Comparison of ENCODE assay signal across 8 cellular contexts in genomic region chr6:24909281-24910216, GRCh38. TPM values are rescaled to one million over a fixed set of nuclear protein-coding genes. Genes with fewer than 3 reads are reported as not detected.
DNase-seq lines count a peak whose midpoint lies in the region; ATAC-seq and TF ChIP-seq lines count a peak whose summit lies in the region.

No MANE protein-coding gene starts in this region.

- H3K4me1 ChIP-seq in Peyer's patch (peaks cover 0 to 30% (median 22%) of the 10 kb centered on the region in 4 donors), sigmoid colon (peaks cover 0 to 44% (median 23%) of the 10 kb centered on the region in 4 donors)

- H3K36me3 ChIP-seq in Peyer's patch (no peaks in the 10 kb centered on the region), sigmoid colon (no peaks in the 10 kb centered on the region)

- TF ChIP-seq CTCF in GM12864 (IDR thresholded peaks at IDR 0.05; ENCODE audit: low read depth, low read length, missing control alignments) (no peak), Peyer's patch (IDR thresholded peaks at IDR 0.05) (no peak), sigmoid colon (IDR thresholded peaks at IDR 0.05) (no peak)

- peak overlapping the region; percentile 55 for H3K4me3 ChIP-seq in GM12864 (ENCODE audit: low read depth, low read length)
- H3K4me3 ChIP-seq in Peyer's patch: peak overlapping the region; percentile 44 to 61 (median 56)
- H3K4me3 ChIP-seq in sigmoid colon: peak overlapping the region; percentile 41 to 73 (median 56)

- H3K27ac ChIP-seq in Peyer's patch: peak overlapping the region; percentile 29 to 76 (median 40)
- H3K27ac ChIP-seq in sigmoid colon: peak overlapping the region; percentile 59 to 76 (median 67)

- TF ChIP-seq POLR2A in Peyer's patch (IDR thresholded peaks at IDR 0.05) (no peak), sigmoid colon (IDR thresholded peaks at IDR 0.05) (no peak)

- no peak for DNase-seq in GM12864 (ENCODE audit: low read depth)
- no peak for DNase-seq in Peyer's patch
- peak; percentile 26 to 88 (median 64) for DNase-seq in head of caudate nucleus
- DNase-seq in sigmoid colon: no peak
- DNase-seq in occipital lobe (lab: John Stamatoyannopoulos, UW): no peak
- DNase-seq in glomerular visceral epithelial cell (ENCODE audit: extremely low spot score): no peak
- DNase-seq in NCI-H2196 (lab: John Stamatoyannopoulos, UW; ENCODE audit: unreplicated experiment): no peak

- TF ChIP-seq EP300 in sigmoid colon (IDR thresholded peaks at IDR 0.05): no peak

- intact Hi-C loops in head of caudate nucleus (cut with DNase I): no loop called here
- intact Hi-C loops in sigmoid colon (cut with DNase I): no loop called here

- H3K9me3 ChIP-seq in Peyer's patch: no peaks in the 10 kb centered on the region
- no peaks in the 10 kb centered on the region for H3K9me3 ChIP-seq in sigmoid colon

- WGBS in sigmoid colon, 2 donors: 53 to 68% methylated on average over 20 of the region's 20 CpGs

- H3K27me3 ChIP-seq in Peyer's patch (no peaks in the 10 kb centered on the region), sigmoid colon (no peaks in the 10 kb centered on the region)

- no peak for ATAC-seq in GM21526 (IDR thresholded peaks at IDR 0.05; ENCODE audit: low FRiP score, unreplicated experiment)

RNA-seq across cellular contexts. Expression of gene RIPOR2, which starts 26.2 kb away (rescaled TPM):
- total RNA-seq in Peyer's patch (100 to 1,000 TPM in 1 of 4 donors, 1 to 10 TPM in 3; 3.7 to 112 (median 6.1) TPM), sigmoid colon (10 to 100 TPM in 1 of 4 donors, 1 to 10 TPM in 3; 6.1 to 10.9 (median 6.7) TPM), occipital lobe (17.8 TPM)
- polyA plus RNA-seq in sigmoid colon: 10 to 100 TPM in 1 of 3 donors, 1 to 10 TPM in 2; 1.6 to 29.7 (median 1.8) TPM

Comparison
In these comparisons a context has a peak if more than half of its experiments do, and no peak if none do; other contexts are left out.
1. DNase-seq: peak in head of caudate nucleus (42 of 42); none in GM12864 (single experiment), Peyer's patch (0 of 3), sigmoid colon (single experiment), occipital lobe (single experiment), glomerular visceral epithelial cell (single experiment) and NCI-H2196 (single experiment).
2. Peak in every context shown above with its lines, with median percentiles within 50 percentile points of each other: H3K4me3 ChIP-seq.